1 cellular context compared by ENCODE assay signal in genomic region chr17:43402567-43402966, GRCh38.
TF ChIP-seq lines count a peak whose summit lies in the region.

No MANE protein-coding gene starts in this region.

TF ChIP-seq in HepG2, 621 proteins besides CTCF, POLR2A, EP300 and RAD21 (continues in another document):
- TF ChIP-seq, protein P1, sequence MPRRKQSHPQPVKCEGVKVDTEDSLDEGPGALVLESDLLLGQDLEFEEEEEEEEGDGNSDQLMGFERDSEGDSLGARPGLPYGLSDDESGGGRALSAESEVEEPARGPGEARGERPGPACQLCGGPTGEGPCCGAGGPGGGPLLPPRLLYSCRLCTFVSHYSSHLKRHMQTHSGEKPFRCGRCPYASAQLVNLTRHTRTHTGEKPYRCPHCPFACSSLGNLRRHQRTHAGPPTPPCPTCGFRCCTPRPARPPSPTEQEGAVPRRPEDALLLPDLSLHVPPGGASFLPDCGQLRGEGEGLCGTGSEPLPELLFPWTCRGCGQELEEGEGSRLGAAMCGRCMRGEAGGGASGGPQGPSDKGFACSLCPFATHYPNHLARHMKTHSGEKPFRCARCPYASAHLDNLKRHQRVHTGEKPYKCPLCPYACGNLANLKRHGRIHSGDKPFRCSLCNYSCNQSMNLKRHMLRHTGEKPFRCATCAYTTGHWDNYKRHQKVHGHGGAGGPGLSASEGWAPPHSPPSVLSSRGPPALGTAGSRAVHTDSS (CRISPR knock-in tag; conservative IDR thresholded peaks at IDR 0.05): no peak
- TF ChIP-seq, protein P2, sequence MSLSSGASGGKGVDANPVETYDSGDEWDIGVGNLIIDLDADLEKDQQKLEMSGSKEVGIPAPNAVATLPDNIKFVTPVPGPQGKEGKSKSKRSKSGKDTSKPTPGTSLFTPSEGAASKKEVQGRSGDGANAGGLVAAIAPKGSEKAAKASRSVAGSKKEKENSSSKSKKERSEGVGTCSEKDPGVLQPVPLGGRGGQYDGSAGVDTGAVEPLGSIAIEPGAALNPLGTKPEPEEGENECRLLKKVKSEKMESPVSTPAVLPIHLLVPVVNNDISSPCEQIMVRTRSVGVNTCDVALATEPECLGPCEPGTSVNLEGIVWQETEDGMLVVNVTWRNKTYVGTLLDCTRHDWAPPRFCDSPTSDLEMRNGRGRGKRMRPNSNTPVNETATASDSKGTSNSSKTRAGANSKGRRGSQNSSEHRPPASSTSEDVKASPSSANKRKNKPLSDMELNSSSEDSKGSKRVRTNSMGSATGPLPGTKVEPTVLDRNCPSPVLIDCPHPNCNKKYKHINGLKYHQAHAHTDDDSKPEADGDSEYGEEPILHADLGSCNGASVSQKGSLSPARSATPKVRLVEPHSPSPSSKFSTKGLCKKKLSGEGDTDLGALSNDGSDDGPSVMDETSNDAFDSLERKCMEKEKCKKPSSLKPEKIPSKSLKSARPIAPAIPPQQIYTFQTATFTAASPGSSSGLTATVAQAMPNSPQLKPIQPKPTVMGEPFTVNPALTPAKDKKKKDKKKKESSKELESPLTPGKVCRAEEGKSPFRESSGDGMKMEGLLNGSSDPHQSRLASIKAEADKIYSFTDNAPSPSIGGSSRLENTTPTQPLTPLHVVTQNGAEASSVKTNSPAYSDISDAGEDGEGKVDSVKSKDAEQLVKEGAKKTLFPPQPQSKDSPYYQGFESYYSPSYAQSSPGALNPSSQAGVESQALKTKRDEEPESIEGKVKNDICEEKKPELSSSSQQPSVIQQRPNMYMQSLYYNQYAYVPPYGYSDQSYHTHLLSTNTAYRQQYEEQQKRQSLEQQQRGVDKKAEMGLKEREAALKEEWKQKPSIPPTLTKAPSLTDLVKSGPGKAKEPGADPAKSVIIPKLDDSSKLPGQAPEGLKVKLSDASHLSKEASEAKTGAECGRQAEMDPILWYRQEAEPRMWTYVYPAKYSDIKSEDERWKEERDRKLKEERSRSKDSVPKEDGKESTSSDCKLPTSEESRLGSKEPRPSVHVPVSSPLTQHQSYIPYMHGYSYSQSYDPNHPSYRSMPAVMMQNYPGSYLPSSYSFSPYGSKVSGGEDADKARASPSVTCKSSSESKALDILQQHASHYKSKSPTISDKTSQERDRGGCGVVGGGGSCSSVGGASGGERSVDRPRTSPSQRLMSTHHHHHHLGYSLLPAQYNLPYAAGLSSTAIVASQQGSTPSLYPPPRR (CRISPR knock-in tag; IDR thresholded peaks at IDR 0.05; ENCODE audit: borderline replicate concordance): no peak
- TF ChIP-seq THYN1 (CRISPR knock-in tag; IDR thresholded peaks at IDR 0.05; ENCODE audit: borderline replicate concordance, low read depth) (no peak), PATZ1 (CRISPR knock-in tag; IDR thresholded peaks at IDR 0.05) (peak; percentile 79), THRA (CRISPR knock-in tag; IDR thresholded peaks at IDR 0.05; ENCODE audit: borderline replicate concordance) (peak; percentile 37; the same call in 1 of the 2 replicates), CBX1 (IDR thresholded peaks at IDR 0.05; ENCODE audit: low read depth) (no peak), MED1 (CRISPR knock-in tag; IDR thresholded peaks at IDR 0.05) (0 out of 2 replicates have a peak, but pooled peaks have one; percentile 41), ZNF749 (CRISPR knock-in tag; IDR thresholded peaks at IDR 0.05; ENCODE audit: borderline replicate concordance) (no peak), ZNF782 (CRISPR knock-in tag; IDR thresholded peaks at IDR 0.05; ENCODE audit: borderline replicate concordance) (no peak), JUND (CRISPR knock-in tag; IDR thresholded peaks at IDR 0.05) (no peak), SATB2 (CRISPR knock-in tag; IDR thresholded peaks at IDR 0.05) (no peak), ZNF781 (CRISPR knock-in tag; IDR thresholded peaks at IDR 0.05; ENCODE audit: borderline replicate concordance, not compliant biosample characterization) (no peak), HNRNPL (IDR thresholded peaks at IDR 0.05; ENCODE audit: low read depth, low read length) (no peak), ARNTL (CRISPR knock-in tag; IDR thresholded peaks at IDR 0.05) (no peak), ZNF329 (CRISPR knock-in tag; IDR thresholded peaks at IDR 0.05; ENCODE audit: low read depth) (no peak), ATF4 (CRISPR knock-in tag; IDR thresholded peaks at IDR 0.05) (no peak), ZNF788 (CRISPR knock-in tag; IDR thresholded peaks at IDR 0.05; ENCODE audit: borderline replicate concordance) (peak; percentile 50; the same call in 1 of the 2 replicates), ELF3 (CRISPR knock-in tag; IDR thresholded peaks at IDR 0.05) (peak; percentile 70), ISX (CRISPR knock-in tag; conservative IDR thresholded peaks at IDR 0.05) (no peak), SNAPC2 (CRISPR knock-in tag; IDR thresholded peaks at IDR 0.05) (no peak; the same call in 1 of the 2 replicates), FOXP4 (CRISPR knock-in tag; IDR thresholded peaks at IDR 0.05) (no peak), SUZ12 (IDR thresholded peaks at IDR 0.05; ENCODE audit: low read depth, low read length) (no peak), RBM39 (IDR thresholded peaks at IDR 0.05; ENCODE audit: low read depth, low read length, poor library complexity, severe bottlenecking) (no peak), SPEN (CRISPR knock-in tag; IDR thresholded peaks at IDR 0.05; ENCODE audit: low read depth) (peak; percentile 70; the same call in 1 of the 2 replicates), CEBPG (CRISPR knock-in tag; IDR thresholded peaks at IDR 0.05) (0 out of 2 replicates have a peak, but pooled peaks have one; percentile 30), NR2F1 (CRISPR knock-in tag; IDR thresholded peaks at IDR 0.05) (no peak), ZNF44 (CRISPR knock-in tag; IDR thresholded peaks at IDR 0.05) (no peak), THAP9 (CRISPR knock-in tag; IDR thresholded peaks at IDR 0.05; ENCODE audit: borderline replicate concordance) (no peak), ZNF383 (CRISPR knock-in tag; IDR thresholded peaks at IDR 0.05; ENCODE audit: borderline replicate concordance) (no peak), NAIF1 (CRISPR knock-in tag; IDR thresholded peaks at IDR 0.05; ENCODE audit: borderline replicate concordance) (no peak), ZNF660 (CRISPR knock-in tag; IDR thresholded peaks at IDR 0.05; ENCODE audit: borderline replicate concordance, low read depth) (no peak), KDM3A (CRISPR knock-in tag; IDR thresholded peaks at IDR 0.05; ENCODE audit: low read depth) (0 out of 2 replicates have a peak, but pooled peaks have one; percentile 32), CC2D1A (CRISPR knock-in tag; IDR thresholded peaks at IDR 0.05) (no peak), STAT5B (CRISPR knock-in tag; IDR thresholded peaks at IDR 0.05) (no peak), ZNF264 (CRISPR knock-in tag; IDR thresholded peaks at IDR 0.05) (no peak), ZNF564 (CRISPR knock-in tag; IDR thresholded peaks at IDR 0.05) (no peak), ZMYM2 (CRISPR knock-in tag; IDR thresholded peaks at IDR 0.05) (no peak), ZC3H13 (CRISPR knock-in tag; IDR thresholded peaks at IDR 0.05) (no peak; the same call in 1 of the 2 replicates), NR1H2 (CRISPR knock-in tag; IDR thresholded peaks at IDR 0.05; ENCODE audit: borderline replicate concordance, low read depth) (no peak), TARDBP (CRISPR knock-in tag; IDR thresholded peaks at IDR 0.05) (0 out of 2 replicates have a peak, but pooled peaks have one; percentile 37), ZFP90 (CRISPR knock-in tag; IDR thresholded peaks at IDR 0.05; ENCODE audit: borderline replicate concordance) (no peak), ZNF24 (IDR thresholded peaks at IDR 0.05) (no peak)
- TF ChIP-seq, protein P3, sequence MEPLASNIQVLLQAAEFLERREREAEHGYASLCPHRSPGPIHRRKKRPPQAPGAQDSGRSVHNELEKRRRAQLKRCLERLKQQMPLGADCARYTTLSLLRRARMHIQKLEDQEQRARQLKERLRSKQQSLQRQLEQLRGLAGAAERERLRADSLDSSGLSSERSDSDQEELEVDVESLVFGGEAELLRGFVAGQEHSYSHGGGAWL (CRISPR knock-in tag; IDR thresholded peaks at IDR 0.05): no peak
- TF ChIP-seq, protein P4, sequence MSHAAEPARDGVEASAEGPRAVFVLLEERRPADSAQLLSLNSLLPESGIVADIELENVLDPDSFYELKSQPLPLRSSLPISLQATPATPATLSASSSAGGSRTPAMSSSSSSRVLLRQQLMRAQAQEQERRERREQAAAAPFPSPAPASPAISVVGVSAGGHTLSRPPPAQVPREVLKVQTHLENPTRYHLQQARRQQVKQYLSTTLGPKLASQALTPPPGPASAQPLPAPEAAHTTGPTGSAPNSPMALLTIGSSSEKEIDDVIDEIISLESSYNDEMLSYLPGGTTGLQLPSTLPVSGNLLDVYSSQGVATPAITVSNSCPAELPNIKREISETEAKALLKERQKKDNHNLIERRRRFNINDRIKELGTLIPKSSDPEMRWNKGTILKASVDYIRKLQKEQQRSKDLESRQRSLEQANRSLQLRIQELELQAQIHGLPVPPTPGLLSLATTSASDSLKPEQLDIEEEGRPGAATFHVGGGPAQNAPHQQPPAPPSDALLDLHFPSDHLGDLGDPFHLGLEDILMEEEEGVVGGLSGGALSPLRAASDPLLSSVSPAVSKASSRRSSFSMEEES (CRISPR knock-in tag; IDR thresholded peaks at IDR 0.05): no peak
- TF ChIP-seq, protein P5, sequence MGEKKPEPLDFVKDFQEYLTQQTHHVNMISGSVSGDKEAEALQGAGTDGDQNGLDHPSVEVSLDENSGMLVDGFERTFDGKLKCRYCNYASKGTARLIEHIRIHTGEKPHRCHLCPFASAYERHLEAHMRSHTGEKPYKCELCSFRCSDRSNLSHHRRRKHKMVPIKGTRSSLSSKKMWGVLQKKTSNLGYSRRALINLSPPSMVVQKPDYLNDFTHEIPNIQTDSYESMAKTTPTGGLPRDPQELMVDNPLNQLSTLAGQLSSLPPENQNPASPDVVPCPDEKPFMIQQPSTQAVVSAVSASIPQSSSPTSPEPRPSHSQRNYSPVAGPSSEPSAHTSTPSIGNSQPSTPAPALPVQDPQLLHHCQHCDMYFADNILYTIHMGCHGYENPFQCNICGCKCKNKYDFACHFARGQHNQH (CRISPR knock-in tag; IDR thresholded peaks at IDR 0.05): peak; percentile 47; the same call in 1 of the 2 replicates
